Comparison of ENCODE assay signal across 8 cellular contexts in the genomic region with DNA sequence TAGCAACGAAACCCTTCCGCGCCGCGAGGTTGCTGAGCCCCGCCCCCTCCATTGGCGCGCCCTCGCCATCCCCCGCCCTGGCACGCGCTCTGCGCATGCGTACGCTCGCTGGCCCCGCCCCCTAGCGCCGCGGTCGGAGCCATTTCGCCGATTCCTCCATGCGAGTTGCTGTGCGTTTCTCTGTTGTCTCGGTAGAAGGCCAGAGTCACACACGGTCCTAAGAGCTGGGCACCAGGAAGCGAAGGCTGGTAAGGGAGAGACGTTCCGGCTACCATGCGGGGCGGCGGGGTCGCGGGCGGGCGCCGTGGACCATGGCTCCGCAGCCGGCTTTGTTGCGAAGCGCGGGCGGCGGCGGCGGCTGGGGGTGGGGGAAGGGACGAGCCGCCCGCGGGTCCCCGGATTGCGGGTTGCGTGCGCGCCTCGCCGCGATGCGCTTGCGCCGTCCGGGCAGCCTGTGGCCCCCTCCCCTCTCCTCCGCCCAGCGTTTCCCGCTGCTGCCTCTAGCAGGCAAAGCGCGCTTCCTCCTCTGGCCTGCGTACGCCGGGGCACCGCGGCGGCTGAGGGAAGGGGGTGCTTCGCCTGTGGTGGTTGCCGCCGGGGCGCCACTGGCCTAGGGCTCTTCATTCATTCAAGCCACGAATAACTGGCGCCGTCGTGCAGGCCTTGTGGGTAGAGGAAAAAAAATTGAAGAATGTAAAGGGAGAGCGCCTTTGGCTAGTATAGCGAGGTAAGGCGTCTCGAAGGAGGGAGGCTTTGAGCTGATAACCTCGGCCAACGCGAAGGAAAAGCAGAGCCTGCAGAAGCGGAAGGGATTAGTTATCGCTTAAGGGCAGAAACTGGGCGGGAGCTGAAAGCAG. TPM values are rescaled to one million over a fixed set of nuclear protein-coding genes. Genes with fewer than 3 reads are reported as not detected.
DNase-seq lines count a peak whose midpoint lies in the region; ATAC-seq and TF ChIP-seq lines count a peak whose summit lies in the region.

A gene (plus strand): TSS at position 139 of the 857 bp plus-strand sequence. CDS start 3,220 bp downstream, outside the sequence.

- H3K4me1 ChIP-seq in colonic mucosa, result no peaks in the 10 kb centered on the region

- CTCF ChIA-PET in BJ (lab: Yijun Ruan, JAX), result interaction anchor here (1.5 kb wide), 1 partner anchor 52 kb away, joined by 4 read pairs; no protein-coding TSS in a partner anchor

- no peaks in the 10 kb centered on the region for H3K27me3 ChIP-seq in BJ (ENCODE audit: control insufficient read depth, insufficient read depth, low read length)
- no peaks in the 10 kb centered on the region for H3K27me3 ChIP-seq in colonic mucosa

- peak; percentile 86 for ATAC-seq in HG03460 (IDR thresholded peaks at IDR 0.05; ENCODE audit: unreplicated experiment)
- peak; percentile 92 for ATAC-seq in left colon

- TF ChIP-seq CTCF in BJ (IDR thresholded peaks at IDR 0.05; ENCODE audit: insufficient read depth, low read depth, low read length) (peak; percentile 24; the same call in 1 of the 2 replicates), colonic mucosa (IDR thresholded peaks at IDR 0.05) (no peak)

- H3K4me3 ChIP-seq in BJ (ENCODE audit: low read depth, low read length) (peak within 1 kb of the TSS; percentile 82), colonic mucosa (peak within 1 kb of the TSS; percentile 69)

- H3K36me3 ChIP-seq in BJ (ENCODE audit: control insufficient read depth, insufficient read depth, low read length) (peaks cover 2% of the 10 kb centered on the region; the same call in 1 of the 2 replicates), colonic mucosa (no peaks in the 10 kb centered on the region)

- peak within 1 kb of the TSS; percentile 85 to 93 for H3K9ac ChIP-seq in colonic mucosa (ENCODE audit: low read depth in 2 of 2, low read length in 2 of 2)

- H3K9me3 ChIP-seq in colonic mucosa, result no peaks in the 10 kb centered on the region

- peak within 1 kb of the TSS; percentile 89 for H3K27ac ChIP-seq in colonic mucosa

- intact Hi-C loops in colonic mucosa (cut with DNase I) (no loop called here), left colon (cut with DNase I, micrococcal nuclease) (no loop called here)

- POLR2A ChIA-PET in BJ (lab: Charles Lee), result no interaction called here

- DNase-seq in BJ (ENCODE audit: low read depth) (peak; percentile 22), GM19240 (ENCODE audit: insufficient read length, low spot score) (peak; percentile 82), NCI-H524 treated with DMSO at 0.1 percent for 48 hours (lab: John Stamatoyannopoulos, UW) (peak; percentile 44), colonic mucosa (peak; percentile 96), left colon (peak; percentile 91 to 97)
- DNase-seq in activated CD4-positive, alpha-beta T cell treated with anti-CD3 and anti-CD28 coated beads for 48 hours, result peak; percentile 95
- DNase-seq in stimulated activated CD4-positive, alpha-beta T cell treated with anti-CD3 and anti-CD28 coated beads, Interleukin-1b, Interleukin-23, amount 100 ng/mL, for 48 hours, result peak; percentile 92

RNA-seq across cellular contexts. Expression of the gene that starts here (rescaled TPM):
- 111 and 152 TPM in 2 replicates for polyA plus RNA-seq in BJ (2011; rRNA removed)
- polyA minus RNA-seq in BJ (2011; rRNA and poly(A)+ RNA removed), result 75.6 and 106 TPM in 2 replicates
- total RNA-seq in colonic mucosa, result 100 to 1,000 TPM in 1 of 2 donors, 10 to 100 TPM in 1; 99.2 to 164 TPM
- total RNA-seq in left colon, result 10 to 100 TPM; 92.4 to 95.8 TPM

Comparison
In these comparisons a context has a peak if more than half of its experiments do, and no peak if none do; other contexts are left out.
1. Peak in every context shown above with its lines: DNase-seq, ATAC-seq, H3K4me3 ChIP-seq and H3K27ac ChIP-seq.
2. DNase-seq: peak in every context shown above with its lines; median percentile 96 in colonic mucosa; 95 in activated CD4-positive, alpha-beta T cell treated with anti-CD3 and anti-CD28 coated beads for 48 hours; 94 in left colon; 92 in stimulated activated CD4-positive, alpha-beta T cell treated with anti-CD3 and anti-CD28 coated beads, Interleukin-1b, Interleukin-23, amount 100 ng/mL, for 48 hours; 82 in GM19240; 44 in NCI-H524 treated with DMSO at 0.1 percent for 48 hours; 22 in BJ.